ENCODE assay signal across 29 cellular contexts in genomic region chr5:35339006-35339405, GRCh38.
"Had no signal": no experiment of that assay in that cellular context is flagged by ENCODE, and none has a peak within 500 bp of the region (broad histone marks: within the 10 kb centered on the region; RNA-seq: fewer than 3 reads in every experiment).

No MANE protein-coding gene starts in this region.

- H3K9me3 ChIP-seq: ascending aorta, MG63, SJCRH30 had no signal

- H3K27ac ChIP-seq: ascending aorta, cardiac muscle cell, SJCRH30, SK-N-MC, WERI-Rb-1 had no signal

- ATAC-seq: activated CD8-positive, alpha-beta T cell treated with anti-CD3 and anti-CD28 coated beads for 36 hours; activated T-cell treated with anti-CD3 and anti-CD28 coated beads, Interleukin-2, amount 50 U/mL, for 72 hours; activated T-helper 17 cell treated with anti-CD3 and anti-CD28 coated beads, Interleukin-2, amount 50 U/mL, for 72 hours; Panc1 had no signal

- H3K4me1 ChIP-seq: ascending aorta, SJCRH30 had no signal

- H3K36me3 ChIP-seq: ascending aorta, cardiac muscle cell, MG63, SJCRH30, WERI-Rb-1 had no signal

- H3K4me1 Mint-ChIP-seq: activated CD4-positive, alpha-beta T cell treated with anti-CD3 and anti-CD28 coated beads, Interleukin-2, amount 10 ng/mL, durations not matched to agents 24 days and 14 days; activated naive CD4-positive, alpha-beta T cell treated with anti-CD3 and anti-CD28 coated beads, Interleukin-2, amount 50 U/mL, for 24 hours; activated naive CD8-positive, alpha-beta T cell treated with anti-CD3 and anti-CD28 coated beads, Interleukin-2, amount 10 ng/mL, durations not matched to agents 7 days and 5 days; activated T-helper 17 cell treated with anti-CD3 and anti-CD28 coated beads, Interleukin-2, amount 50 U/mL, for 72 hours; central memory CD8-positive, alpha-beta T cell had no signal

- H3K27me3 Mint-ChIP-seq: activated CD4-positive, alpha-beta T cell treated with anti-CD3 and anti-CD28 coated beads, Interleukin-2, amount 10 ng/mL, durations not matched to agents 24 days and 14 days; activated naive CD8-positive, alpha-beta T cell treated with anti-CD3 and anti-CD28 coated beads, Interleukin-2, amount 10 ng/mL, durations not matched to agents 7 days and 5 days; central memory CD8-positive, alpha-beta T cell had no signal

- H3K36me3 Mint-ChIP-seq: activated naive CD4-positive, alpha-beta T cell treated with anti-CD3 and anti-CD28 coated beads, Interleukin-2, amount 50 U/mL, for 24 hours; activated naive CD8-positive, alpha-beta T cell treated with anti-CD3 and anti-CD28 coated beads, Interleukin-2, amount 10 ng/mL, durations not matched to agents 7 days and 5 days had no signal

- H3K4me3 ChIP-seq: ascending aorta, cardiac muscle cell, MG63, SJCRH30, SK-N-MC had no signal

- H3K4me3 Mint-ChIP-seq: activated CD4-positive, alpha-beta T cell treated with anti-CD3 and anti-CD28 coated beads, Interleukin-2, amount 10 ng/mL, durations not matched to agents 24 days and 14 days; activated CD8-positive, alpha-beta T cell treated with anti-CD3 and anti-CD28 coated beads for 36 hours; activated naive CD4-positive, alpha-beta T cell treated with anti-CD3 and anti-CD28 coated beads, Interleukin-2, amount 50 U/mL, for 24 hours; activated naive CD8-positive, alpha-beta T cell treated with anti-CD3 and anti-CD28 coated beads, Interleukin-2, amount 10 ng/mL, durations not matched to agents 7 days and 5 days; activated T-cell treated with anti-CD3 and anti-CD28 coated beads, Interleukin-2, amount 50 U/mL, for 72 hours; activated T-helper 17 cell treated with anti-CD3 and anti-CD28 coated beads, Interleukin-2, amount 50 U/mL, for 72 hours; central memory CD8-positive, alpha-beta T cell had no signal

- H3K27me3 ChIP-seq: ascending aorta, cardiac muscle cell, MG63, SJCRH30 had no signal

- H3K9me3 Mint-ChIP-seq: activated CD8-positive, alpha-beta T cell treated with anti-CD3 and anti-CD28 coated beads for 36 hours; activated naive CD4-positive, alpha-beta T cell treated with anti-CD3 and anti-CD28 coated beads, Interleukin-2, amount 50 U/mL, for 24 hours; activated naive CD8-positive, alpha-beta T cell treated with anti-CD3 and anti-CD28 coated beads, Interleukin-2, amount 10 ng/mL, durations not matched to agents 7 days and 5 days had no signal

- H3K27ac Mint-ChIP-seq: activated CD4-positive, alpha-beta T cell treated with anti-CD3 and anti-CD28 coated beads, Interleukin-2, amount 10 ng/mL, durations not matched to agents 24 days and 14 days; activated CD8-positive, alpha-beta T cell treated with anti-CD3 and anti-CD28 coated beads for 36 hours; activated naive CD4-positive, alpha-beta T cell treated with anti-CD3 and anti-CD28 coated beads, Interleukin-2, amount 50 U/mL, for 24 hours; activated naive CD8-positive, alpha-beta T cell treated with anti-CD3 and anti-CD28 coated beads, Interleukin-2, amount 10 ng/mL, durations not matched to agents 7 days and 5 days; activated T-cell treated with anti-CD3 and anti-CD28 coated beads, Interleukin-2, amount 50 U/mL, for 72 hours; activated T-helper 17 cell treated with anti-CD3 and anti-CD28 coated beads, Interleukin-2, amount 50 U/mL, for 72 hours had no signal

- DNase-seq: activated CD4-positive, alpha-beta T cell treated with anti-CD3 and anti-CD28 coated beads, Interleukin-2, amount 10 ng/mL, durations not matched to agents 24 days and 14 days; activated CD4-positive, alpha-beta T cell treated with anti-CD3 and anti-CD28 coated beads, Interleukin-2, amount 50 U/mL, for 4 hours; activated CD8-positive, alpha-beta T cell treated with anti-CD3 and anti-CD28 coated beads for 36 hours; activated effector memory CD4-positive, alpha-beta T cell treated with anti-CD3 and anti-CD28 coated beads, Interleukin-2, amount 50 U/mL, for 16 hours; activated naive CD4-positive, alpha-beta T cell; activated naive CD8-positive, alpha-beta T cell treated with anti-CD3 and anti-CD28 coated beads, Interleukin-2, amount 10 ng/mL, durations not matched to agents 7 days and 5 days; activated T-cell treated with anti-CD3 and anti-CD28 coated beads, Interleukin-2, amount 50 U/mL, for 1 hour; activated T-cell treated with anti-CD3 and anti-CD28 coated beads, Interleukin-2, amount 50 U/mL, for 72 hours; amygdala; MG63; NCI-H1048; NCI-H1105 treated with DMSO at 0.1 percent for 48 hours; NCI-H1436; NCI-H1694; NCI-H1930; NCI-H2081 treated with DMSO at 0.1 percent for 48 hours; NCI-H345; NCI-H524 treated with DMSO at 0.1 percent for 48 hours; SHP77; SJCRH30; T1000; WERI-Rb-1 had no signal
